ENCODE assay signal across 17 cellular contexts in genomic region chr15:86772369-86773059, GRCh38.
A peak's percentile ranks its signal among the peaks of the same experiment; 100 is the strongest.
DNase-seq lines count a peak whose midpoint lies in the region; ATAC-seq and TF ChIP-seq lines count a peak whose summit lies in the region.
"Had no signal": no experiment of that assay in that cellular context is flagged by ENCODE, and none has a peak within 500 bp of the region (broad histone marks: within the 10 kb centered on the region; RNA-seq: fewer than 3 reads in every experiment).

No MANE protein-coding gene starts in this region.

- H3K4me1 ChIP-seq in liver (ENCODE audit: control insufficient read depth in 4 of 4, insufficient read depth in 4 of 4, low read length in 3 of 4) (peaks cover 0 to 11% (median 0%) of the 10 kb centered on the region in 4 donors), transverse colon (peaks cover 0 to 22% (median 0%) of the 10 kb centered on the region in 4 donors)
- H3K4me1 ChIP-seq: BE2C, HAP-1 had no signal

- no peak for TF ChIP-seq POLR2A in transverse colon (IDR thresholded peaks at IDR 0.05)

- intact Hi-C loops in transverse colon (cut with DNase I; ENCODE audit: low total_unique reads): no loop called here

- TF ChIP-seq CTCF in fibroblast of the aortic adventitia (IDR thresholded peaks at IDR 0.05; ENCODE audit: insufficient read depth, low read length) (no peak), liver (IDR thresholded peaks at IDR 0.05; ENCODE audit: low read depth, low read length, missing input control) (no peak), transverse colon (IDR thresholded peaks at IDR 0.05) (no peak)

- H3K27me3 ChIP-seq in liver (ENCODE audit: control insufficient read depth in 4 of 4, insufficient read depth in 4 of 4, low read length in 3 of 4): peaks cover 0 to 3% (median 0%) of the 10 kb centered on the region in 4 donors
- no peaks in the 10 kb centered on the region for H3K27me3 ChIP-seq in transverse colon
- H3K27me3 ChIP-seq: BE2C had no signal

- TF ChIP-seq RAD21 in liver (IDR thresholded peaks at IDR 0.05): no peak

- no peak overlapping the region for H3K9ac ChIP-seq in liver (ENCODE audit: low read depth in 1 of 2, low read length in 2 of 2)

- H3K4me3 ChIP-seq in fibroblast of the aortic adventitia (ENCODE audit: low read depth, low read length) (no peak overlapping the region), liver (ENCODE audit: low read depth in 1 of 3, low read length in 3 of 3) (no peak overlapping the region), transverse colon (no peak overlapping the region)
- H3K4me3 ChIP-seq: HAP-1 had no signal

- TF ChIP-seq EP300 in transverse colon (IDR thresholded peaks at IDR 0.05; ENCODE audit: low read depth): no peak

- in situ Hi-C loops in transverse colon (cut with MboI; ENCODE audit: low pct_ligation_motif_present in 1 of 4, low pct_unique_long_range_greater_than_20kb in 1 of 4, low sequenced_read_pairs in 3 of 4): loop anchor here in 2 of 4 donors (25.0 kb wide), 2 partner anchors 535 to 910 kb away; no protein-coding TSS in a partner anchor

- no peaks in the 10 kb centered on the region for H3K36me3 ChIP-seq in liver (ENCODE audit: control insufficient read depth in 4 of 4, insufficient read depth in 3 of 4, low read depth in 1 of 4, low read length in 3 of 4)
- no peaks in the 10 kb centered on the region for H3K36me3 ChIP-seq in transverse colon
- H3K36me3 ChIP-seq: BE2C, HAP-1 had no signal

- DNase-seq in RPMI7951 (ENCODE audit: low read depth) (peak; percentile 64), fibroblast of the aortic adventitia (ENCODE audit: low read depth) (peak; percentile 0), transverse colon (peak; percentile 14), substantia nigra (lab: John Stamatoyannopoulos, UW) (no peak), medulla oblongata (ENCODE audit: extremely low spot score) (no peak), hippocampal formation (lab: John Stamatoyannopoulos, UW) (no peak)
- DNase-seq: BE2C; CD8-positive, alpha-beta T cell; DMS79; NCI-H1417; NCI-H1930; NCI-H446; OCI-M1 had no signal

- H3K9me3 ChIP-seq in liver (ENCODE audit: control insufficient read depth in 4 of 4, low read length in 3 of 4) (no peaks in the 10 kb centered on the region), transverse colon (no peaks in the 10 kb centered on the region)
- H3K9me3 ChIP-seq: BE2C, HAP-1 had no signal

- WGBS in liver: 41% methylated on average over 3 of the region's 3 CpGs
- 16 to 33% methylated on average over 3 of the region's 3 CpGs for WGBS in transverse colon (ENCODE audit: low coverage in 1 of 2), 2 donors

- H3K27ac ChIP-seq in liver (ENCODE audit: low read depth in 1 of 2, low read length in 2 of 2) (no peak overlapping the region), transverse colon (peak overlapping the region; percentile 12 to 67 (median 61)), substantia nigra (ENCODE audit: low read depth, low read length, poor library complexity, severe bottlenecking) (no peak overlapping the region)
- H3K27ac ChIP-seq: RWPE1 had no signal

- no peak for ATAC-seq in esophagus mucosa
- ATAC-seq: CD8-positive, alpha-beta T cell had no signal

TF ChIP-seq in liver, 16 proteins besides CTCF, POLR2A, EP300 and RAD21:
- TF ChIP-seq FOXA1 (IDR thresholded peaks at IDR 0.05) (no peak), NR2F2 (IDR thresholded peaks at IDR 0.05) (peak; percentile 9), EGR1 (IDR thresholded peaks at IDR 0.05; ENCODE audit: low read depth in 2 of 2) (no peak), YY1 (IDR thresholded peaks at IDR 0.05) (peak; percentile 47), SP1 (IDR thresholded peaks at IDR 0.05) (peak; percentile 56), TAF1 (conservative IDR thresholded peaks at IDR 0.05) (no peak), HNF4A (conservative IDR thresholded peaks at IDR 0.05) (peak; percentile 86 to 91), HNF4G (IDR thresholded peaks at IDR 0.05) (peak; percentile 67), GABPA (IDR thresholded peaks at IDR 0.05 in 1 of 2, conservative IDR thresholded peaks at IDR 0.05 in 1 of 2) (no peak), JUND (IDR thresholded peaks at IDR 0.05) (no peak), FOXA2 (IDR thresholded peaks at IDR 0.05) (no peak), RXRA (IDR thresholded peaks at IDR 0.05) (peak; percentile 11 to 51)
- TF ChIP-seq, protein P1, sequence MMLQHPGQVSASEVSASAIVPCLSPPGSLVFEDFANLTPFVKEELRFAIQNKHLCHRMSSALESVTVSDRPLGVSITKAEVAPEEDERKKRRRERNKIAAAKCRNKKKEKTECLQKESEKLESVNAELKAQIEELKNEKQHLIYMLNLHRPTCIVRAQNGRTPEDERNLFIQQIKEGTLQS (IDR thresholded peaks at IDR 0.05): no peak
- TF ChIP-seq, protein P2, sequence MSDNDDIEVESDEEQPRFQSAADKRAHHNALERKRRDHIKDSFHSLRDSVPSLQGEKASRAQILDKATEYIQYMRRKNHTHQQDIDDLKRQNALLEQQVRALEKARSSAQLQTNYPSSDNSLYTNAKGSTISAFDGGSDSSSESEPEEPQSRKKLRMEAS (IDR thresholded peaks at IDR 0.05): peak; percentile 23
- TF ChIP-seq, protein P3, sequence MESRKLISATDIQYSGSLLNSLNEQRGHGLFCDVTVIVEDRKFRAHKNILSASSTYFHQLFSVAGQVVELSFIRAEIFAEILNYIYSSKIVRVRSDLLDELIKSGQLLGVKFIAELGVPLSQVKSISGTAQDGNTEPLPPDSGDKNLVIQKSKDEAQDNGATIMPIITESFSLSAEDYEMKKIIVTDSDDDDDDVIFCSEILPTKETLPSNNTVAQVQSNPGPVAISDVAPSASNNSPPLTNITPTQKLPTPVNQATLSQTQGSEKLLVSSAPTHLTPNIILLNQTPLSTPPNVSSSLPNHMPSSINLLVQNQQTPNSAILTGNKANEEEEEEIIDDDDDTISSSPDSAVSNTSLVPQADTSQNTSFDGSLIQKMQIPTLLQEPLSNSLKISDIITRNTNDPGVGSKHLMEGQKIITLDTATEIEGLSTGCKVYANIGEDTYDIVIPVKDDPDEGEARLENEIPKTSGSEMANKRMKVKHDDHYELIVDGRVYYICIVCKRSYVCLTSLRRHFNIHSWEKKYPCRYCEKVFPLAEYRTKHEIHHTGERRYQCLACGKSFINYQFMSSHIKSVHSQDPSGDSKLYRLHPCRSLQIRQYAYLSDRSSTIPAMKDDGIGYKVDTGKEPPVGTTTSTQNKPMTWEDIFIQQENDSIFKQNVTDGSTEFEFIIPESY (IDR thresholded peaks at IDR 0.05): no peak
- TF ChIP-seq, protein P4, sequence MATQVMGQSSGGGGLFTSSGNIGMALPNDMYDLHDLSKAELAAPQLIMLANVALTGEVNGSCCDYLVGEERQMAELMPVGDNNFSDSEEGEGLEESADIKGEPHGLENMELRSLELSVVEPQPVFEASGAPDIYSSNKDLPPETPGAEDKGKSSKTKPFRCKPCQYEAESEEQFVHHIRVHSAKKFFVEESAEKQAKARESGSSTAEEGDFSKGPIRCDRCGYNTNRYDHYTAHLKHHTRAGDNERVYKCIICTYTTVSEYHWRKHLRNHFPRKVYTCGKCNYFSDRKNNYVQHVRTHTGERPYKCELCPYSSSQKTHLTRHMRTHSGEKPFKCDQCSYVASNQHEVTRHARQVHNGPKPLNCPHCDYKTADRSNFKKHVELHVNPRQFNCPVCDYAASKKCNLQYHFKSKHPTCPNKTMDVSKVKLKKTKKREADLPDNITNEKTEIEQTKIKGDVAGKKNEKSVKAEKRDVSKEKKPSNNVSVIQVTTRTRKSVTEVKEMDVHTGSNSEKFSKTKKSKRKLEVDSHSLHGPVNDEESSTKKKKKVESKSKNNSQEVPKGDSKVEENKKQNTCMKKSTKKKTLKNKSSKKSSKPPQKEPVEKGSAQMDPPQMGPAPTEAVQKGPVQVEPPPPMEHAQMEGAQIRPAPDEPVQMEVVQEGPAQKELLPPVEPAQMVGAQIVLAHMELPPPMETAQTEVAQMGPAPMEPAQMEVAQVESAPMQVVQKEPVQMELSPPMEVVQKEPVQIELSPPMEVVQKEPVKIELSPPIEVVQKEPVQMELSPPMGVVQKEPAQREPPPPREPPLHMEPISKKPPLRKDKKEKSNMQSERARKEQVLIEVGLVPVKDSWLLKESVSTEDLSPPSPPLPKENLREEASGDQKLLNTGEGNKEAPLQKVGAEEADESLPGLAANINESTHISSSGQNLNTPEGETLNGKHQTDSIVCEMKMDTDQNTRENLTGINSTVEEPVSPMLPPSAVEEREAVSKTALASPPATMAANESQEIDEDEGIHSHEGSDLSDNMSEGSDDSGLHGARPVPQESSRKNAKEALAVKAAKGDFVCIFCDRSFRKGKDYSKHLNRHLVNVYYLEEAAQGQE (IDR thresholded peaks at IDR 0.05): no peak

Comparison
In these comparisons a context has a peak if more than half of its experiments do, and no peak if none do; other contexts are left out.
1. DNase-seq: peak in RPMI7951 (single experiment), fibroblast of the aortic adventitia (single experiment) and transverse colon (single experiment); none in substantia nigra (0 of 49), medulla oblongata (single experiment) and hippocampal formation (0 of 2).
2. H3K27ac ChIP-seq: peak in transverse colon (4 of 4); none in liver (0 of 2) and substantia nigra (single experiment).